In genomic region chr1:219907772-219908070, GRCh38 we compare ENCODE assay signal across 1 cellular context.
TF ChIP-seq lines count a peak whose summit lies in the region.

No MANE protein-coding gene starts in this region.

TF ChIP-seq in K562, 482 proteins besides CTCF, POLR2A, EP300 and RAD21 (continued from another document):
- TF ChIP-seq ARID3A (IDR thresholded peaks at IDR 0.05; ENCODE audit: borderline replicate concordance, low read depth, low read length) (no peak), XRCC3 (IDR thresholded peaks at IDR 0.05) (no peak), GATAD2A (IDR thresholded peaks at IDR 0.05) (no peak), CBX5 (IDR thresholded peaks at IDR 0.05; ENCODE audit: borderline replicate concordance, low read depth) (no peak), NR2C1 (IDR thresholded peaks at IDR 0.05) (no peak), NR2C1 (tag; IDR thresholded peaks at IDR 0.05) (no peak), ZEB2 (IDR thresholded peaks at IDR 0.05) (no peak; the same call in 1 of the 2 replicates), ATF2 (CRISPR knock-in tag; IDR thresholded peaks at IDR 0.05) (no peak), ZBTB9 (CRISPR knock-in tag; IDR thresholded peaks at IDR 0.05) (peak; percentile 37; the same call in 1 of the 2 replicates), NKRF (IDR thresholded peaks at IDR 0.05; ENCODE audit: borderline replicate concordance) (no peak), CBFA2T2 (conservative IDR thresholded peaks at IDR 0.05) (no peak), ETS2 (tag; IDR thresholded peaks at IDR 0.05; ENCODE audit: borderline replicate concordance, poor library complexity, severe bottlenecking) (no peak), ZNF609 (CRISPR knock-in tag; IDR thresholded peaks at IDR 0.05; ENCODE audit: borderline replicate concordance) (no peak), ZNF518B (CRISPR knock-in tag; IDR thresholded peaks at IDR 0.05) (no peak), CHD2 (IDR thresholded peaks at IDR 0.05; ENCODE audit: low read depth, low read length) (no peak)
